Comparison of ENCODE assay signal across 8 cellular contexts in genomic region chr21:29078884-29079765, GRCh38. TPM values are rescaled to one million over a fixed set of nuclear protein-coding genes. Genes with fewer than 3 reads are reported as not detected.
DNase-seq lines count a peak whose midpoint lies in the region; ATAC-seq and TF ChIP-seq lines count a peak whose summit lies in the region.

No MANE protein-coding gene starts in this region.

- BruUV-seq in PC-3 (replicated peaks; lab: Mats Ljungman, UMichigan) = no TSS peak

- H3K36me3 ChIP-seq in PC-3 (ENCODE audit: low read depth, low read length) = no peaks in the 10 kb centered on the region
- H3K36me3 ChIP-seq in tibial artery = no peaks in the 10 kb centered on the region

- H3K79me2 ChIP-seq in PC-3 (ENCODE audit: low read length) = peaks cover under 1% of the 10 kb centered on the region; the same call in 1 of the 2 replicates

- no peaks in the 10 kb centered on the region for H3F3A ChIP-seq in PC-3 (ENCODE audit: low read length, unreplicated experiment)

- no peak overlapping the region for H3K4me2 ChIP-seq in PC-3 (ENCODE audit: low read length)

- no peak for TF ChIP-seq CTCF in PC-3 (conservative IDR thresholded peaks at IDR 0.05; ENCODE audit: low read depth, low read length)
- TF ChIP-seq CTCF in tibial artery (IDR thresholded peaks at IDR 0.05) = no peak

- POLR2A ChIA-PET in PC-3 (lab: Charles Lee; ENCODE audit: unreplicated experiment) = no interaction called here

- no peaks in the 10 kb centered on the region for H3K9me3 ChIP-seq in PC-3 (ENCODE audit: low read length)
- H3K9me3 ChIP-seq in tibial artery = no peaks in the 10 kb centered on the region

- H3K4me1 ChIP-seq in PC-3 (ENCODE audit: insufficient read depth, low read length) (peaks cover 33% of the 10 kb centered on the region), tibial artery (peaks cover 0 to 34% (median 3%) of the 10 kb centered on the region in 4 donors)

- H3K9ac ChIP-seq in PC-3 (ENCODE audit: low read length) = no peak overlapping the region

- intact Hi-C loops in PC-3 (cut with micrococcal nuclease) (no loop called here), tibial artery (cut with DNase I; ENCODE audit: low total_unique reads) (no loop called here)

- DNase-seq in NCI-H748 (lab: John Stamatoyannopoulos, UW; ENCODE audit: unreplicated experiment) = peak; percentile 5
- no peak for DNase-seq in NCI-H748 treated with DMSO at 0.1 percent for 48 hours (lab: John Stamatoyannopoulos, UW)
- DNase-seq in PC-3 = peak; percentile 32
- DNase-seq in dermis blood vessel endothelial cell = peak; percentile 33
- DNase-seq in tibial artery = no peak
- no peak for DNase-seq in DMS153 treated with DMSO at 0.1 percent for 48 hours (lab: John Stamatoyannopoulos, UW; ENCODE audit: unreplicated experiment)

- H3K27me3 ChIP-seq in PC-3 (ENCODE audit: low read length) (no peaks in the 10 kb centered on the region), tibial artery (no peaks in the 10 kb centered on the region)

- H4K20me1 ChIP-seq in PC-3 (ENCODE audit: low read length) = no peaks in the 10 kb centered on the region

- peak; percentile 44 for ATAC-seq in HG03039 (IDR thresholded peaks at IDR 0.05; ENCODE audit: unreplicated experiment)
- no peak for ATAC-seq in PC-3
- no peak for ATAC-seq in GM18517 (IDR thresholded peaks at IDR 0.05; ENCODE audit: unreplicated experiment)

- H3K9me2 ChIP-seq in PC-3 (replicated peaks; ENCODE audit: low read length) = 0 out of 2 replicates have a peak, but pooled peaks cover 5% of the 10 kb centered on the region

- no peak overlapping the region for H2AFZ ChIP-seq in PC-3 (ENCODE audit: low read length)

- CTCF ChIA-PET in PC-3 (lab: Charles Lee) = no interaction called here

- H3K27ac ChIP-seq in PC-3 (ENCODE audit: low read length) = no peak overlapping the region
- peak overlapping the region; percentile 56 to 85 for H3K27ac ChIP-seq in tibial artery

- no peak overlapping the region for H3K4me3 ChIP-seq in PC-3 (ENCODE audit: low read length)
- H3K4me3 ChIP-seq in tibial artery = no peak overlapping the region

RNA-seq across cellular contexts. Expression of gene CCT8, which starts 5.7 kb away (rescaled TPM):
- 228 and 244 TPM in 2 replicates for total RNA-seq in PC-3 (2014; rRNA removed)
- 234 and 314 TPM in 2 replicates for total RNA-seq in dermis blood vessel endothelial cell

RNA-seq across cellular contexts. Expression of gene MAP3K7CL, which starts 51.3 kb away (rescaled TPM):
- 0.46 and 1.3 TPM in 2 replicates for total RNA-seq in PC-3 (2014; rRNA removed)
- 2.2 and 3.7 TPM in 2 replicates for total RNA-seq in dermis blood vessel endothelial cell

RNA-seq across cellular contexts. Expression of gene USP16, which starts 54.7 kb away (rescaled TPM):
- total RNA-seq in PC-3 (2014; rRNA removed) = 21.2 and 24.1 TPM in 2 replicates
- total RNA-seq in dermis blood vessel endothelial cell = 25.5 and 40.8 TPM in 2 replicates

RNA-seq across cellular contexts. Expression of gene RWDD2B, which starts 60.0 kb away (rescaled TPM):
- total RNA-seq in PC-3 (2014; rRNA removed) = 10.3 and 20.2 TPM in 2 replicates
- 19.9 and 26.0 TPM in 2 replicates for total RNA-seq in dermis blood vessel endothelial cell

Comparison
In these comparisons a context has a peak if more than half of its experiments do, and no peak if none do; other contexts are left out.
1. DNase-seq: peak in NCI-H748 (single experiment), PC-3 (single experiment) and dermis blood vessel endothelial cell (single experiment); none in NCI-H748 treated with DMSO at 0.1 percent for 48 hours (single experiment), tibial artery (0 of 2) and DMS153 treated with DMSO at 0.1 percent for 48 hours (single experiment).